Comparison of ENCODE assay signal across 28 cellular contexts in the genomic region with DNA sequence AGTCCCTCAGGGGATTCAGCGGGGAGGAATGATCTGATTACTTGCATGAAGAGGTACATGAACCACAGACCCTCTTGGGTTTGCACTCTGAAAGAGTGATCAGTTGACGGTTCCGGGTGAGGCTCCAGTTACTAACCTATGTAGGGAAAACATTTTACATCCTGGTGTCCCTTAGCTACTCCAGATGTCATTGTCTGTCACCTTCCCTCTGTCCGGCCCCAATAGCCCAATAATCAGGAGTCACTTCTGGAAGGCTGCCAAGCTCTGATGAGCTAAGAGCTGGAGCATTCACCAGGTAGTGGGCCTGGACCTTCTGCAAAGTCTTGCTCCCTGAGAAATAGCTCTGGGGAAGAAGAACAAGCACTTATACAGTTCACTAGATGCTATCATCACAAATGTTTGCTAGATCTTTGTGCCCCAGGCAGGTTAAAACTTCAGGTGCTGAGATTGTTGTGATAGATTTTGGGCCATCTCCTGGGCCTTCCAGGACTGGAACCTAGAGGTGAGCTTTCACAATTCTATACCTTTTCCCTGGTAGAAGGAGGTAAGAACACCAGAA.
DNase-seq lines count a peak whose midpoint lies in the region; ATAC-seq, FAIRE-seq and TF ChIP-seq lines count a peak whose summit lies in the region.
"Had no signal": no experiment of that assay in that cellular context is flagged by ENCODE, and none has a peak within 500 bp of the region (broad histone marks: within the 10 kb centered on the region; RNA-seq: fewer than 3 reads in every experiment).

No MANE protein-coding gene starts in this region.

- no peak overlapping the region for H2AK5ac ChIP-seq in trophoblast cell (ENCODE audit: low read length)

- H3K4me1 ChIP-seq in mammary epithelial cell (ENCODE audit: insufficient read depth, low read length) = no peaks in the 10 kb centered on the region
- peaks cover 3 to 6% of the 10 kb centered on the region in 2 experiments for H3K4me1 ChIP-seq in trophoblast cell (ENCODE audit: control insufficient read depth in 1 of 2, insufficient read depth in 2 of 2, low read length in 2 of 2)
- H3K4me1 ChIP-seq: SJSA1 had no signal

- TF ChIP-seq EP300 in Ishikawa (IDR thresholded peaks at IDR 0.05; ENCODE audit: borderline replicate concordance) = no peak

- H3K9me3 ChIP-seq in mammary epithelial cell (replicated peaks; ENCODE audit: insufficient read depth, low read length) = no peaks in the 10 kb centered on the region
- H3K9me3 ChIP-seq in trophoblast cell (ENCODE audit: insufficient read depth, low read depth, low read length) = no peaks in the 10 kb centered on the region
- H3K9me3 ChIP-seq: lower lobe of right lung, SJSA1 had no signal

- H3K27me3 ChIP-seq in mammary epithelial cell (ENCODE audit: insufficient read depth, low read length) = no peaks in the 10 kb centered on the region
- H3K27me3 ChIP-seq in trophoblast cell (ENCODE audit: insufficient read depth, low read length) = no peaks in the 10 kb centered on the region
- H3K27me3 ChIP-seq: BLaER1, SJSA1 had no signal

- H3K18ac ChIP-seq in trophoblast cell (ENCODE audit: low read length) = no peak overlapping the region

- 58% methylated on average over 4 of the region's 4 CpGs for WGBS in mammary epithelial cell (ENCODE audit: low coverage, missing lambda C conversion rate)
- no CpG with 5 or more reads among the region's 4 CpGs for WGBS in trophoblast cell (ENCODE audit: extremely low coverage, insufficient coverage, insufficient read length)

- H3K4me3 ChIP-seq in mammary epithelial cell (replicated peaks in 1 of 3; ENCODE audit: insufficient read depth in 1 of 3, low read depth in 2 of 3, low read length in 3 of 3) = no peak overlapping the region
- no peak overlapping the region for H3K4me3 ChIP-seq in trophoblast cell (ENCODE audit: low read depth, low read length)
- H3K4me3 ChIP-seq: BLaER1, GM23248, lower lobe of right lung, SJSA1 had no signal

- no peak overlapping the region for H3K14ac ChIP-seq in trophoblast cell (ENCODE audit: low read length)

- no peak for ATAC-seq in GM18907 (IDR thresholded peaks at IDR 0.05; ENCODE audit: unreplicated experiment)
- ATAC-seq: activated CD4-positive, alpha-beta T cell treated with anti-CD3 and anti-CD28 coated beads for 36 hours; activated CD8-positive, alpha-beta T cell treated with anti-CD3 and anti-CD28 coated beads for 36 hours; lower lobe of right lung; naive thymus-derived CD8-positive, alpha-beta T cell; Panc1; stimulated activated effector memory CD8-positive, alpha-beta T cell treated with anti-CD3 and anti-CD28 coated beads, Interleukin-12 subunit alpha, Interleukin-12 subunit beta, amount 100 ng/mL, for 72 hours had no signal

- no peak for FAIRE-seq in frontal cortex (lab: Jason Lieb, UNC)

- H3K36me3 ChIP-seq in mammary epithelial cell (ENCODE audit: insufficient read depth, low read length) (no peaks in the 10 kb centered on the region), trophoblast cell (ENCODE audit: control insufficient read depth in 1 of 2, insufficient read depth in 2 of 2, low read length in 2 of 2) (peaks cover 2 to 5% of the 10 kb centered on the region in 2 experiments)
- H3K36me3 ChIP-seq: BLaER1, SJSA1 had no signal

- no peak overlapping the region for H4K91ac ChIP-seq in trophoblast cell (ENCODE audit: low read depth, low read length)

- intact Hi-C loops in mammary epithelial cell (cut with micrococcal nuclease) = no loop called here

- CTCF ChIA-PET in mammary epithelial cell (lab: Charles Lee; ENCODE audit: low non-redundant PET) = no interaction called here

- no TSS peak for BruUV-seq in mammary epithelial cell (replicated peaks; lab: Mats Ljungman, UMichigan)

- H4K12ac ChIP-seq in trophoblast cell (ENCODE audit: low read depth, low read length) = no peak overlapping the region

- H4K8ac ChIP-seq in trophoblast cell (ENCODE audit: low read depth, low read length) = no peak overlapping the region

- H2BK120ac ChIP-seq in trophoblast cell (ENCODE audit: insufficient read depth, low read length, poor library complexity) = no peak overlapping the region

- H2BK12ac ChIP-seq in trophoblast cell (ENCODE audit: low read length) = no peak overlapping the region

- no peaks in the 10 kb centered on the region for H3K79me2 ChIP-seq in mammary epithelial cell (ENCODE audit: insufficient read depth, low read length)
- H3K79me2 ChIP-seq in trophoblast cell (ENCODE audit: control insufficient read depth, insufficient read depth, low read length, poor library complexity) = no peaks in the 10 kb centered on the region

- H4K20me1 ChIP-seq in mammary epithelial cell (ENCODE audit: insufficient read depth, low read length) = no peaks in the 10 kb centered on the region
- H4K20me1 ChIP-seq: BLaER1 had no signal

- H3K4me2 ChIP-seq in mammary epithelial cell (ENCODE audit: insufficient read depth, low read depth, low read length) (no peak overlapping the region), trophoblast cell (ENCODE audit: low read length) (no peak overlapping the region)
- H3K4me2 ChIP-seq: BLaER1 had no signal

- no peak overlapping the region for H3K9ac ChIP-seq in mammary epithelial cell (ENCODE audit: insufficient read depth, low read length)
- H3K9ac ChIP-seq in trophoblast cell (ENCODE audit: low read length) = no peak overlapping the region
- H3K9ac ChIP-seq: BLaER1, GM23248 had no signal

- in situ Hi-C loops in T47D (cut with HindIII; ENCODE audit: low pct_unique_long_range_greater_than_20kb, low sequenced_read_pairs) = no loop called here
- in situ Hi-C loops in mammary epithelial cell (cut with MboI; ENCODE audit: low sequenced_read_pairs in 2 of 2) = no loop called here

- H3K79me1 ChIP-seq in trophoblast cell (ENCODE audit: low read length) = no peaks in the 10 kb centered on the region

- DNase-seq in T47D (ENCODE audit: low read depth in 1 of 2, low spot score in 1 of 2) (peak; percentile 12 to 68), mammary epithelial cell (no peak), NCI-H748 (lab: John Stamatoyannopoulos, UW; ENCODE audit: unreplicated experiment) (peak; percentile 59), trophoblast cell (peak; percentile 48 to 79), frontal cortex (ENCODE audit: low spot score in 2 of 2) (no peak)
- DNase-seq: activated CD4-positive, alpha-beta T cell treated with anti-CD3 and anti-CD28 coated beads for 36 hours; activated CD8-positive, alpha-beta memory T cell treated with anti-CD3 and anti-CD28 coated beads, Interleukin-2, amount 50 U/mL, for 48 hours; activated CD8-positive, alpha-beta T cell treated with anti-CD3 and anti-CD28 coated beads for 36 hours; activated naive CD4-positive, alpha-beta T cell treated with Interleukin-2 at 50 U/mL for 16 hours; cerebellar nuclear complex; DND-41; foreskin melanocyte; GF-D8; GM23248; HFFc6; IMR-90; lower lobe of right lung; naive thymus-derived CD8-positive, alpha-beta T cell; NCI-H446 treated with DMSO at 0.1 percent for 48 hours; nucleus accumbens; T-helper 9 cell had no signal

- dilution Hi-C loops in mammary epithelial cell (cut with HindIII; ENCODE audit: low sequenced_read_pairs) = loop anchor here (25.0 kb wide), 1 partner anchor 98 kb away; no protein-coding TSS in a partner anchor

- no peak for TF ChIP-seq CTCF in mammary epithelial cell (conservative IDR thresholded peaks at IDR 0.05 in 1 of 2, IDR thresholded peaks at IDR 0.05 in 1 of 2; ENCODE audit: extremely low read depth in 1 of 2, insufficient read depth in 1 of 2, low read depth in 1 of 2, low read length in 2 of 2)

- H2AFZ ChIP-seq in mammary epithelial cell (ENCODE audit: low read depth, low read length) = no peak overlapping the region
- H2AFZ ChIP-seq in trophoblast cell (ENCODE audit: insufficient read depth, low read length, poor library complexity) = no peak overlapping the region
- H2AFZ ChIP-seq: GM23248 had no signal

- H2BK5ac ChIP-seq in trophoblast cell (ENCODE audit: low read depth, low read length, poor library complexity) = no peak overlapping the region

- H3K23ac ChIP-seq in trophoblast cell (ENCODE audit: low read length) = no peak overlapping the region

- H3K4ac ChIP-seq in trophoblast cell (ENCODE audit: low read depth, low read length) = no peak overlapping the region

- TF ChIP-seq RAD21 in Ishikawa (IDR thresholded peaks at IDR 0.05; ENCODE audit: low read depth) = no peak

- H3K27ac ChIP-seq in mammary epithelial cell (ENCODE audit: insufficient read depth, low read depth, low read length) (no peak overlapping the region), trophoblast cell (ENCODE audit: low read depth, low read length) (no peak overlapping the region)
- H3K27ac ChIP-seq: BLaER1, GM23248, lower lobe of right lung, SJSA1, VCaP had no signal

TF ChIP-seq in Ishikawa, 13 proteins besides CTCF, POLR2A, EP300 and RAD21:
- TF ChIP-seq TEAD4 (IDR thresholded peaks at IDR 0.05) (no peak), YY1 (IDR thresholded peaks at IDR 0.05; ENCODE audit: low read depth) (no peak), EGR1 (IDR thresholded peaks at IDR 0.05) (no peak), TCF12 (IDR thresholded peaks at IDR 0.05; ENCODE audit: low read depth) (no peak), NFIC (IDR thresholded peaks at IDR 0.05) (0 out of 2 replicates have a peak, but pooled peaks have one; percentile 22)

Comparison
In these comparisons a context has a peak if more than half of its experiments do, and no peak if none do; other contexts are left out.
1. DNase-seq: peak in T47D (2 of 2), NCI-H748 (single experiment) and trophoblast cell (2 of 2); none in mammary epithelial cell (single experiment) and frontal cortex (0 of 2).